Comparison of ENCODE assay signal across 23 cellular contexts in genomic region chr13:111050539-111050879, GRCh38.
"Had no signal": no experiment of that assay in that cellular context is flagged by ENCODE, and none has a peak within 500 bp of the region (broad histone marks: within the 10 kb centered on the region; RNA-seq: fewer than 3 reads in every experiment).

No MANE protein-coding gene starts in this region.

- H3K36me3 ChIP-seq: gastrocnemius medialis, transverse colon had no signal

- H3K9me3 ChIP-seq: gastrocnemius medialis, psoas muscle, transverse colon had no signal

- ATAC-seq: gastrocnemius medialis had no signal

- H3K4me1 ChIP-seq: parathyroid adenoma had no signal

- FAIRE-seq: TTC549 had no signal

- DNase-seq: activated CD4-positive, alpha-beta memory T cell treated with anti-CD3 and anti-CD28 coated beads, Interleukin-2, amount 10 ng/mL, durations not matched to agents 7 days and 5 days; activated CD4-positive, alpha-beta T cell treated with anti-CD3 and anti-CD28 coated beads for 1 hour; activated CD4-positive, alpha-beta T cell treated with anti-CD3 and anti-CD28 coated beads, Interleukin-2, amount 10 ng/mL, durations not matched to agents 7 days and 5 days; activated CD8-positive, alpha-beta memory T cell treated with anti-CD3 and anti-CD28 coated beads, Interleukin-2, amount 50 U/mL, for 48 hours; activated gamma-delta T cell; activated naive CD4-positive, alpha-beta T cell treated with anti-CD3 and anti-CD28 coated beads, Interleukin-2, amount 10 ng/mL, durations not matched to agents 7 days and 5 days; activated naive CD8-positive, alpha-beta T cell treated with anti-CD3 and anti-CD28 coated beads, Interleukin-2, amount 10 ng/mL, durations not matched to agents 7 days and 5 days; activated T-cell treated with anti-CD3 and anti-CD28 coated beads, Interleukin-2, amount 50 U/mL, for 24 hours; amniotic stem cell; effector CD4-positive, alpha-beta T cell; gastrocnemius medialis; glutamatergic neuron; islet precursor cell; mammary epithelial cell; stimulated activated CD4-positive, alpha-beta T cell treated with anti-CD3 and anti-CD28 coated beads, Interleukin-2, amount 100 ng/mL, for 48 hours; stimulated activated naive CD4-positive, alpha-beta T cell treated with Interleukin-2 at 50 U/mL for 16 hours; SW 1271; T-helper 9 cell; transverse colon had no signal

- H3K4me3 ChIP-seq: gastrocnemius medialis, psoas muscle, transverse colon had no signal

- H3K27me3 ChIP-seq: gastrocnemius medialis, transverse colon had no signal

- H3K79me2 ChIP-seq: parathyroid adenoma had no signal

- H2AFZ ChIP-seq: parathyroid adenoma had no signal

- H3K27ac ChIP-seq: epithelial cell of prostate, gastrocnemius medialis, parathyroid adenoma, psoas muscle, transverse colon had no signal

- H3K9ac ChIP-seq: parathyroid adenoma had no signal
